31 cellular contexts compared by ENCODE assay signal in the genomic region with DNA sequence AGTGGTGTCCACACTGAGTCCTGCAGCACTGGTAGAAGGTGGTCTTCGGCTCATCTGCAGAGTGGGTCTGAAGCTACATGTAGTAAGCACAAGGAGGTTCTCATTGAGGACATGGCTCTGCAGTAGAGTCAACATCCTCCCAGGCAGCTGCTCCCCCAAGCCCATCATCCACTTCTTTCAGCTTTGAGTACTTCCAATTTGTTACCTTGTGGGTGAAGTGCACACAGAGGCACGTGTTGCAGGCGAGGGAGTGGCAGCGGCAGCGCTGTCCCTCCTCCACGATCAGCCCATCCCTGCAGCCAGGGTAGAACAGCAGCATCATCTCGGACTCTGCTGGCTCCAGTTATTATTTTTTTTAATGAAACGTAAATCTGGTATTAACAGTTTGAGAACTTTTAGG. TPM values are rescaled to one million over a fixed set of nuclear protein-coding genes. Genes with fewer than 3 reads are reported as not detected.
DNase-seq lines count a peak whose midpoint lies in the region; ATAC-seq, FAIRE-seq and TF ChIP-seq lines count a peak whose summit lies in the region.
"Had no signal": no experiment of that assay in that cellular context is flagged by ENCODE, and none has a peak within 500 bp of the region (broad histone marks: within the 10 kb centered on the region; RNA-seq: fewer than 3 reads in every experiment).

No MANE protein-coding gene starts in this region.

- H2BK15ac ChIP-seq in mesendoderm (replicated peaks; ENCODE audit: low read depth): no peak overlapping the region

- peak overlapping the region; percentile 49 for H2BK5ac ChIP-seq in mesendoderm (ENCODE audit: low read length)

- no peak overlapping the region for H4K8ac ChIP-seq in mesendoderm (ENCODE audit: low read depth, low read length)

- no peak for TF ChIP-seq POLR2A in GM12892 (IDR thresholded peaks at IDR 0.05; ENCODE audit: low read depth, low read length)

- DNase-seq in NCI-H2107 treated with DMSO at 0.1 percent for 48 hours (lab: John Stamatoyannopoulos, UW; ENCODE audit: unreplicated experiment) (peak; percentile 76), NCI-H2107 (lab: John Stamatoyannopoulos, UW) (no peak), NCI-H1436 treated with DMSO at 0.1 percent for 48 hours (lab: John Stamatoyannopoulos, UW) (peak; percentile 81), NCI-H69 (lab: John Stamatoyannopoulos, UW) (peak; percentile 55), mesendoderm (no peak), GOT3 (lab: John Stamatoyannopoulos, UW) (no peak), GM12892 (ENCODE audit: insufficient read length) (no peak)
- DNase-seq: activated CD8-positive, alpha-beta T cell treated with anti-CD3 and anti-CD28 coated beads, Interleukin-2, amount 10 ng/mL, durations not matched to agents 7 days and 5 days; activated effector memory CD4-positive, alpha-beta T cell treated with anti-CD3 and anti-CD28 coated beads, Interleukin-2, amount 50 U/mL, for 16 hours; activated naive CD8-positive, alpha-beta T cell treated with anti-CD3 and anti-CD28 coated beads for 36 hours; aorta; CD4-positive, alpha-beta T cell; cortex of kidney; effector memory CD8-positive, alpha-beta T cell; foreskin fibroblast; GDM1; heart left ventricle; KG1; kidney glomerular epithelial cell; MM.1S; NCI-H2029; OCI-M1; pancreas; retina; small intestine; stimulated activated CD8-positive, alpha-beta memory T cell treated with anti-CD3 and anti-CD28 coated beads, Interleukin-4, amount 100 ng/mL, for 48 hours; stimulated activated naive CD8-positive, alpha-beta T cell treated with anti-CD3 and anti-CD28 coated beads, Interleukin-15, amount 100 ng/mL, for 72 hours had no signal

- peaks cover 18% of the 10 kb centered on the region for H3K27me3 ChIP-seq in mesendoderm (ENCODE audit: insufficient read depth, low read length, poor library complexity)

- H3K4me2 ChIP-seq in mesendoderm (ENCODE audit: low read length): no peak overlapping the region

- H2AK5ac ChIP-seq in mesendoderm (ENCODE audit: low read length): peak overlapping the region; percentile 77

- peaks cover 6% of the 10 kb centered on the region for H3K4me1 ChIP-seq in mesendoderm (ENCODE audit: control insufficient read depth, low read depth, low read length)
- H3K4me1 ChIP-seq: HAP-1 had no signal

- H3K4me3 ChIP-seq in mesendoderm (ENCODE audit: low read length): no peak overlapping the region
- H3K4me3 ChIP-seq: HAP-1, heart left ventricle, pancreas, tibial nerve had no signal

- H4K5ac ChIP-seq in mesendoderm (ENCODE audit: low read length): no peak overlapping the region

- ATAC-seq in GM21528 (IDR thresholded peaks at IDR 0.05; ENCODE audit: low FRiP score, unreplicated experiment): no peak
- ATAC-seq: activated CD8-positive, alpha-beta T cell treated with anti-CD3 and anti-CD28 coated beads, Interleukin-2, amount 10 ng/mL, durations not matched to agents 7 days and 5 days; effector memory CD8-positive, alpha-beta T cell; heart left ventricle; stimulated activated naive CD8-positive, alpha-beta T cell treated with anti-CD3 and anti-CD28 coated beads, Interleukin-15, amount 100 ng/mL, for 72 hours had no signal

- no CpG with 5 or more reads among the region's 8 CpGs for WGBS in mesendoderm (ENCODE audit: extremely low coverage, insufficient coverage, low lambda C conversion rate)

- H3K56ac ChIP-seq in mesendoderm (ENCODE audit: low read length): peak overlapping the region; percentile 9

- H3K9ac ChIP-seq in mesendoderm (ENCODE audit: low read length): no peak overlapping the region

- no peaks in the 10 kb centered on the region for H3K79me2 ChIP-seq in mesendoderm (ENCODE audit: control insufficient read depth, insufficient read depth, low read length)

- no peak overlapping the region for H3K23ac ChIP-seq in mesendoderm (ENCODE audit: low read length)

- H3K79me1 ChIP-seq in mesendoderm (ENCODE audit: low read length): no peaks in the 10 kb centered on the region

- no peak for FAIRE-seq in GM12892 (lab: Jason Lieb, UNC)
- FAIRE-seq: GM19239, pancreas, small intestine had no signal

- no peaks in the 10 kb centered on the region for H3K36me3 ChIP-seq in mesendoderm (ENCODE audit: control insufficient read depth, insufficient read depth, low read length)
- H3K36me3 ChIP-seq: HAP-1, heart left ventricle, pancreas, tibial nerve had no signal

- H3K18ac ChIP-seq in mesendoderm (ENCODE audit: low read length): no peak overlapping the region

- no peak overlapping the region for H3K4ac ChIP-seq in mesendoderm (ENCODE audit: low read depth, low read length)

- H2BK120ac ChIP-seq in mesendoderm (ENCODE audit: low read depth, low read length): no peak overlapping the region

- H3K27ac ChIP-seq in mesendoderm (ENCODE audit: low read depth, low read length): no peak overlapping the region
- H3K27ac ChIP-seq: heart left ventricle, pancreas, tibial nerve had no signal

RNA-seq across cellular contexts. Expression of gene SSTR2, which starts 1.8 kb away (rescaled TPM):
- polyA plus RNA-seq in mesendoderm (2013, experiment 1 of 2): 0.38 TPM
- polyA plus RNA-seq in mesendoderm (2013, experiment 2 of 2): 0.35 TPM
- polyA plus RNA-seq in GM12892 (2012; ENCODE audit: missing spikeins): 0.95 TPM

RNA-seq across cellular contexts. Expression of gene COG1, which starts 29.8 kb away (rescaled TPM):
- 17.9 TPM for polyA plus RNA-seq in mesendoderm (2013, experiment 1 of 2)
- polyA plus RNA-seq in mesendoderm (2013, experiment 2 of 2): 18.4 TPM
- 10.9 TPM for polyA plus RNA-seq in GM12892 (2012; ENCODE audit: missing spikeins)

Comparison
In these comparisons a context has a peak if more than half of its experiments do, and no peak if none do; other contexts are left out.
1. DNase-seq: peak in NCI-H2107 treated with DMSO at 0.1 percent for 48 hours (single experiment), NCI-H1436 treated with DMSO at 0.1 percent for 48 hours (single experiment) and NCI-H69 (single experiment); none in NCI-H2107 (single experiment), mesendoderm (single experiment), GOT3 (single experiment) and GM12892 (single experiment).